Comparison of ENCODE assay signal across 24 cellular contexts in the genomic region with DNA sequence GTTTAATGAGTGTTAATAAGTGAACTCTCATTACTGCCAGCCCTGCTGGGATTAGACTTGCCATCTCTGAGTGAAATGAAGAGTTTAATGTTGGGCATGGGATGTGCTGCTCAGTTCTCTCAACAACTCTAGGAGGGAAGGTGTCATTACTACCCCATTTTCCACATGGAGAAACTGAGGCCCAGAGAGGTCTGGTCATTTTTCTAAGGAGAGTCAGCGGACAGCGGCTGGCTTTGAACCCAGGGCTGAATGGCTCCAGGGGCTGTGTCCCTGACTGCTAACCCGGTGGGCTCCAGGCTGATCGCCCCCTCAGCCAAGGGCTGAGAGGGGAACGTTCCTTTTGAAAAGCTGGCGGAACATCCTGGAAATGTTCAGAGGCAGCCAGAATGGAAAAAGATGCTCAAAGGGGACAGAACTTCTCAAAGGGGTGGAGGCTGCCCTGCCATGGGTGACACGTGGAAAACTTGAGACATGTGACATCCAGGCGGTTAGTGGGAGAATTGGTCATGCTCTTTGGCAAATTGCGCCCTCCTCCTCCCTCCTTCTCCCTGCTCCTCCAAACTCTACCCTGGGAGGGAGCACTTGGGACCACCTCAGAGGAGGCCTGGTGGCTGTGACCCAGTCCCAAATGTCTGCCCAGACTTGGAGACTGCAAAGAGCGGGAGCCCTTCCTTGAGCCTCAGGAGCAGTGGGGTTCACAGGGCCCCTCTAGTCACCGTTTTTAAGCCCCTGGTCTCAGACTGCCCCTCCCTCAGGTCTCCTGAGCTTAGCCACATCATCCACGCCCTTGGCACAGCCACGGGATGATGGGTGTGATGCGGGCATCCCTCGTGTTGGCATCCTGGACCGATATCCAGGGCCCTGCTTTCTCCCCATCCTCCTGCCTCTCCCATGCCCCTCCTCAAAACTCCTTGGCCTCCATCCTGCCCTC. TPM values are rescaled to one million over a fixed set of nuclear protein-coding genes. Genes with fewer than 3 reads are reported as not detected.
DNase-seq lines count a peak whose midpoint lies in the region; ATAC-seq, FAIRE-seq and TF ChIP-seq lines count a peak whose summit lies in the region.
"Had no signal": no experiment of that assay in that cellular context is flagged by ENCODE, and none has a peak within 500 bp of the region (broad histone marks: within the 10 kb centered on the region; RNA-seq: fewer than 3 reads in every experiment).

No MANE protein-coding gene starts in this region.

- no peak overlapping the region for H3K4me3 ChIP-seq in K562
- H3K4me3 ChIP-seq in hepatocyte: no peak overlapping the region
- no peak overlapping the region for H3K4me3 ChIP-seq in suprapubic skin
- no peak overlapping the region for H3K4me3 ChIP-seq in CD8-positive, alpha-beta T cell (ENCODE audit: low read depth, low read length)

- H3K4me2 ChIP-seq in K562 (ENCODE audit: insufficient read depth, low read length) (no peak overlapping the region), hepatocyte (no peak overlapping the region)

- no peaks in the 10 kb centered on the region for H3K9me1 ChIP-seq in K562 (ENCODE audit: control insufficient read depth, insufficient read depth, low read length)

- H3K27me3 ChIP-seq in K562 (ENCODE audit: control insufficient read depth in 2 of 2, insufficient read depth in 2 of 2, low read length in 2 of 2) (peaks cover 33 to 49% of the 10 kb centered on the region in 2 experiments), hepatocyte (no peaks in the 10 kb centered on the region), suprapubic skin (no peaks in the 10 kb centered on the region)
- H3K27me3 ChIP-seq in CD8-positive, alpha-beta T cell (ENCODE audit: insufficient read depth, low read length): no peaks in the 10 kb centered on the region

- H3K36me3 Mint-ChIP-seq in activated naive CD4-positive, alpha-beta T cell treated with anti-CD3 and anti-CD28 coated beads, Interleukin-2, amount 50 U/mL, for 72 hours: no peaks in the 10 kb centered on the region
- H3K36me3 Mint-ChIP-seq in osteocyte (ENCODE audit: unreplicated experiment): peaks cover 4% of the 10 kb centered on the region
- H3K36me3 Mint-ChIP-seq in CD8-positive, alpha-beta T cell: no peaks in the 10 kb centered on the region
- H3K36me3 Mint-ChIP-seq: activated naive CD4-positive, alpha-beta T cell treated with anti-CD3 and anti-CD28 coated beads, Interleukin-2, amount 50 U/mL, for 24 hours; CD4-positive, CD25-positive, alpha-beta regulatory T cell had no signal

- H3K9ac ChIP-seq in K562 (ENCODE audit: insufficient read depth in 1 of 2, low read depth in 2 of 2, low read length in 2 of 2): peak overlapping the region in 1 of 2 experiments; percentile 0; a peak in 1 of 4 replicates

- DNase-seq in activated naive CD4-positive, alpha-beta T cell treated with anti-CD3 and anti-CD28 coated beads, Interleukin-2, amount 50 U/mL, for 72 hours (ENCODE audit: low spot score in 2 of 2): no peak
- DNase-seq in activated naive CD4-positive, alpha-beta T cell (lab: John Stamatoyannopoulos, UW): no peak
- DNase-seq in K562 (ENCODE audit: extremely low read depth in 1 of 4, low spot score in 3 of 4) (peak in 1 of 4 experiments; percentile 58), hepatocyte (ENCODE audit: low spot score) (peak; percentile 8), suprapubic skin (ENCODE audit: low spot score in 2 of 2) (peak in 1 of 2 donors; percentile 91), erythroblast (lab: John Stamatoyannopoulos, UW) (no peak), osteocyte (ENCODE audit: extremely low spot score, unreplicated experiment) (no peak)
- no peak for DNase-seq in CD8-positive, alpha-beta T cell
- DNase-seq: ACHN; activated CD4-positive, alpha-beta T cell treated with anti-CD3 and anti-CD28 coated beads, Interleukin-2, amount 10 ng/mL, durations not matched to agents 24 days and 14 days; activated T-cell treated with anti-CD3 and anti-CD28 coated beads, Interleukin-2, amount 50 U/mL, for 4 hours; CD4-positive, CD25-positive, alpha-beta regulatory T cell; GDM1; H9; Kasumi-1; left colon; NCI-H1092 treated with DMSO at 0.1 percent for 48 hours; NCI-H2107; NCI-H524 treated with DMSO at 0.1 percent for 48 hours; stimulated activated naive CD4-positive, alpha-beta T cell had no signal

- in situ Hi-C loops in K562 (cut with MboI): no loop called here

- no peaks in the 10 kb centered on the region for H3K9me2 ChIP-seq in hepatocyte (replicated peaks; ENCODE audit: insufficient read depth)

- POLR2A ChIA-PET in K562 (lab: Yijun Ruan, JAX): interaction anchor here (0.7 to 1.6 kb wide), 7 partner anchors 8 to 58 kb away, joined by 3 to 11 read pairs (median 6); no protein-coding TSS in a partner anchor
- POLR2A ChIA-PET in CD8-positive, alpha-beta T cell (lab: Charles Lee): no interaction called here

- H2AFZ ChIP-seq in K562 (ENCODE audit: low read depth, low read length) (no peak overlapping the region), hepatocyte (no peak overlapping the region)

- no peak for TF ChIP-seq RAD21 in K562 (CRISPR knock-in tag; conservative IDR thresholded peaks at IDR 0.05 in 1 of 2, IDR thresholded peaks at IDR 0.05 in 1 of 2)

- 19% methylated on average over 16 of the region's 16 CpGs for WGBS in K562 (ENCODE audit: insufficient coverage, low coverage, missing lambda C conversion rate)
- whole genome bisulfite sequencing in hepatocyte (ENCODE audit: low lambda C conversion rate, missing lambda C conversion rate): 89% methylated on average over 16 of the region's 16 CpGs
- 57% methylated on average over 13 of the region's 16 CpGs for WGBS in suprapubic skin

- no peaks in the 10 kb centered on the region for H3K79me2 ChIP-seq in K562 (ENCODE audit: control insufficient read depth, insufficient read depth, low read length)
- no peaks in the 10 kb centered on the region for H3K79me2 ChIP-seq in hepatocyte

- peak; percentile 13 to 31 for ATAC-seq in activated naive CD4-positive, alpha-beta T cell treated with anti-CD3 and anti-CD28 coated beads, Interleukin-2, amount 50 U/mL, for 72 hours
- ATAC-seq in K562: peak; percentile 27
- no peak for ATAC-seq in CD8-positive, alpha-beta T cell
- ATAC-seq: activated T-cell treated with anti-CD3 and anti-CD28 coated beads, Interleukin-2, amount 50 U/mL, for 4 hours; left colon had no signal

- no peaks in the 10 kb centered on the region for H3K27me3 Mint-ChIP-seq in osteocyte (ENCODE audit: unreplicated experiment)
- H3K27me3 Mint-ChIP-seq in CD8-positive, alpha-beta T cell (ENCODE audit: low read depth): peaks cover 7% of the 10 kb centered on the region
- H3K27me3 Mint-ChIP-seq: activated CD4-positive, alpha-beta T cell treated with anti-CD3 and anti-CD28 coated beads, Interleukin-2, amount 10 ng/mL, durations not matched to agents 24 days and 14 days; activated naive CD4-positive, alpha-beta T cell treated with anti-CD3 and anti-CD28 coated beads, Interleukin-2, amount 50 U/mL, for 24 hours; brain had no signal

- TF ChIP-seq EP300 in K562 (IDR thresholded peaks at IDR 0.05; ENCODE audit: low read length) (no peak), suprapubic skin (IDR thresholded peaks at IDR 0.05) (no peak)

- H3K4me1 ChIP-seq in K562 (replicated peaks in 1 of 2; ENCODE audit: control insufficient read depth in 2 of 2, insufficient read depth in 2 of 2, low read length in 2 of 2) (peaks cover 0 to 18% of the 10 kb centered on the region in 2 experiments; a peak in 2 of 5 replicates), hepatocyte (ENCODE audit: insufficient read depth) (no peaks in the 10 kb centered on the region), suprapubic skin (peaks cover 6% of the 10 kb centered on the region)
- H3K4me1 ChIP-seq in CD8-positive, alpha-beta T cell (ENCODE audit: insufficient read depth, low read length): no peaks in the 10 kb centered on the region

- no TSS peak for BruUV-seq in K562 (replicated peaks; lab: Mats Ljungman, UMichigan)

- TF ChIP-seq POLR2A in K562 (conservative IDR thresholded peaks at IDR 0.05) (no peak), suprapubic skin (IDR thresholded peaks at IDR 0.05) (no peak), erythroblast (IDR thresholded peaks at IDR 0.05; ENCODE audit: low read length) (no peak)

- H3K9me3 Mint-ChIP-seq in activated naive CD4-positive, alpha-beta T cell treated with anti-CD3 and anti-CD28 coated beads, Interleukin-2, amount 50 U/mL, for 72 hours: no peaks in the 10 kb centered on the region
- no peaks in the 10 kb centered on the region for H3K9me3 Mint-ChIP-seq in osteocyte (ENCODE audit: unreplicated experiment)
- no peaks in the 10 kb centered on the region for H3K9me3 Mint-ChIP-seq in CD8-positive, alpha-beta T cell
- H3K9me3 Mint-ChIP-seq: activated CD4-positive, alpha-beta T cell treated with anti-CD3 and anti-CD28 coated beads, Interleukin-2, amount 10 ng/mL, durations not matched to agents 24 days and 14 days; activated naive CD4-positive, alpha-beta T cell treated with anti-CD3 and anti-CD28 coated beads, Interleukin-2, amount 50 U/mL, for 24 hours; activated T-cell treated with anti-CD3 and anti-CD28 coated beads, Interleukin-2, amount 50 U/mL, for 4 hours; brain; CD4-positive, CD25-positive, alpha-beta regulatory T cell; H9 had no signal

- no peak for TF ChIP-seq CTCF in K562 (IDR thresholded peaks at IDR 0.05 in 2 of 3, conservative IDR thresholded peaks at IDR 0.05 in 1 of 3; ENCODE audit: insufficient read depth in 2 of 3, low read depth in 1 of 3, low read length in 3 of 3)
- TF ChIP-seq CTCF in hepatocyte (IDR thresholded peaks at IDR 0.05; ENCODE audit: poor library complexity): no peak
- no peak for TF ChIP-seq CTCF in suprapubic skin (IDR thresholded peaks at IDR 0.05)
- no peak for TF ChIP-seq CTCF in osteocyte (IDR thresholded peaks at IDR 0.05)
- no peak for TF ChIP-seq CTCF in CD8-positive, alpha-beta T cell (IDR thresholded peaks at IDR 0.05)

- H3K36me3 ChIP-seq in K562 (ENCODE audit: control insufficient read depth, insufficient read depth, low read length) (no peaks in the 10 kb centered on the region), hepatocyte (replicated peaks; ENCODE audit: insufficient read depth, low read depth) (no peaks in the 10 kb centered on the region), suprapubic skin (no peaks in the 10 kb centered on the region)
- no peaks in the 10 kb centered on the region for H3K36me3 ChIP-seq in CD8-positive, alpha-beta T cell (ENCODE audit: insufficient read depth, low read length)

- no peak for FAIRE-seq in K562 (lab: Jason Lieb, UNC)
- FAIRE-seq: colon, frontal cortex had no signal

- H3K27ac ChIP-seq in K562 (ENCODE audit: extremely low read depth, low read depth, low read length): no peak overlapping the region
- H3K27ac ChIP-seq in hepatocyte: no peak overlapping the region
- H3K27ac ChIP-seq in suprapubic skin: peak overlapping the region; percentile 66
- H3K27ac ChIP-seq in CD8-positive, alpha-beta T cell (ENCODE audit: low read depth, low read length): no peak overlapping the region

- no peaks in the 10 kb centered on the region for H4K20me1 ChIP-seq in K562 (replicated peaks; ENCODE audit: control insufficient read depth, insufficient read depth, low read length)
- no peaks in the 10 kb centered on the region for H4K20me1 ChIP-seq in hepatocyte (ENCODE audit: insufficient read depth, poor library complexity, severe bottlenecking)

- intact Hi-C loops in K562 (cut with micrococcal nuclease): no loop called here
- intact Hi-C loops in CD8-positive, alpha-beta T cell (cut with DNase I, micrococcal nuclease): no loop called here

- no peak overlapping the region for H3K4me3 Mint-ChIP-seq in osteocyte (ENCODE audit: unreplicated experiment)
- no peak overlapping the region for H3K4me3 Mint-ChIP-seq in CD8-positive, alpha-beta T cell
- H3K4me3 Mint-ChIP-seq: activated CD4-positive, alpha-beta T cell treated with anti-CD3 and anti-CD28 coated beads, Interleukin-2, amount 10 ng/mL, durations not matched to agents 24 days and 14 days; activated naive CD4-positive, alpha-beta T cell treated with anti-CD3 and anti-CD28 coated beads, Interleukin-2, amount 50 U/mL, for 24 hours; activated T-cell treated with anti-CD3 and anti-CD28 coated beads, Interleukin-2, amount 50 U/mL, for 4 hours; brain; CD4-positive, CD25-positive, alpha-beta regulatory T cell; H9 had no signal

- H3K9me3 ChIP-seq in K562 (replicated peaks; ENCODE audit: control insufficient read depth, insufficient read depth, low read depth, low read length): no peaks in the 10 kb centered on the region
- no peaks in the 10 kb centered on the region for H3K9me3 ChIP-seq in hepatocyte (ENCODE audit: low read depth)
- no peaks in the 10 kb centered on the region for H3K9me3 ChIP-seq in suprapubic skin
- H3K9me3 ChIP-seq in CD8-positive, alpha-beta T cell (ENCODE audit: low read length): no peaks in the 10 kb centered on the region

- H3K4me1 Mint-ChIP-seq in osteocyte (ENCODE audit: unreplicated experiment): no peaks in the 10 kb centered on the region
- no peaks in the 10 kb centered on the region for H3K4me1 Mint-ChIP-seq in CD8-positive, alpha-beta T cell (ENCODE audit: low read depth)
- H3K4me1 Mint-ChIP-seq: activated CD4-positive, alpha-beta T cell treated with anti-CD3 and anti-CD28 coated beads, Interleukin-2, amount 10 ng/mL, durations not matched to agents 24 days and 14 days; activated naive CD4-positive, alpha-beta T cell treated with anti-CD3 and anti-CD28 coated beads, Interleukin-2, amount 50 U/mL, for 24 hours; brain; CD4-positive, CD25-positive, alpha-beta regulatory T cell; H9 had no signal

- CTCF ChIA-PET in K562 (lab: Yijun Ruan, JAX; ENCODE audit: low intra/inter-chr PET ratio): no interaction called here
- CTCF ChIA-PET in CD8-positive, alpha-beta T cell (lab: Charles Lee): interaction anchor here (1.9 kb wide), 1 partner anchor 9 kb away, joined by 3 read pairs; no protein-coding TSS in a partner anchor

- H3K27ac Mint-ChIP-seq in activated naive CD4-positive, alpha-beta T cell treated with anti-CD3 and anti-CD28 coated beads, Interleukin-2, amount 50 U/mL, for 72 hours: no peak overlapping the region
- no peak overlapping the region for H3K27ac Mint-ChIP-seq in osteocyte (ENCODE audit: unreplicated experiment)
- H3K27ac Mint-ChIP-seq in CD8-positive, alpha-beta T cell: no peak overlapping the region
- H3K27ac Mint-ChIP-seq: activated CD4-positive, alpha-beta T cell treated with anti-CD3 and anti-CD28 coated beads, Interleukin-2, amount 10 ng/mL, durations not matched to agents 24 days and 14 days; activated naive CD4-positive, alpha-beta T cell treated with anti-CD3 and anti-CD28 coated beads, Interleukin-2, amount 50 U/mL, for 24 hours; CD4-positive, CD25-positive, alpha-beta regulatory T cell had no signal

RNA-seq across cellular contexts. Expression of gene DNM1, which starts 28.7 kb away (rescaled TPM):
- 1 to 10 TPM; 1.6 to 5.1 TPM for total RNA-seq in activated naive CD4-positive, alpha-beta T cell treated with anti-CD3 and anti-CD28 coated beads, Interleukin-2, amount 50 U/mL, for 72 hours
- 88.0 and 181 TPM in 2 replicates for total RNA-seq in K562 (2011; cell fraction: chromatin; rRNA removed; ENCODE audit: low replicate concordance)
- 88.4 and 99.1 TPM in 2 replicates for total RNA-seq in K562 (2011; cell fraction: nucleolus; rRNA removed)
- 92.3 and 124 TPM in 2 replicates for total RNA-seq in K562 (2011; cell fraction: nucleoplasm; rRNA removed)
- 6.6 and 7.9 TPM in 2 replicates for total RNA-seq in K562 (2014; rRNA removed)
- 4.5 and 5.2 TPM in 2 replicates for total RNA-seq in K562 (2014; rRNA removed; fragmentation: Illumina TruSeq; extraction: Trizol)
- total RNA-seq in K562 (2015; rRNA removed; fragmentation: Illumina TruSeq; extraction: Trizol): 8.4 and 9.1 TPM in 2 replicates
- total RNA-seq in K562 (2021): 20.7 and 23.1 TPM in 2 replicates
- polyA plus RNA-seq in K562 (2011; rRNA removed): 9.5 and 33.1 TPM in 2 replicates
- polyA plus RNA-seq in K562 (2011; cell fraction: cytosol; rRNA removed): 7.7 and 11.1 TPM in 2 replicates
- polyA plus RNA-seq in K562 (2011; cell fraction: nucleus; rRNA removed): 108 and 126 TPM in 2 replicates
- polyA plus RNA-seq in K562 (2012): 15.9 and 25.7 TPM in 2 replicates
- polyA plus RNA-seq in K562 (2014; fragmentation: Illumina TruSeq; extraction: Trizol): 10.0 and 15.5 TPM in 2 replicates
- under 1 TPM; 0.39 to 0.58 TPM for polyA plus RNA-seq in K562 (2014; fragmentation: Nextera tagmentation; extraction: Ambion mirVana)
- 17.6 TPM in 2 replicates for polyA plus RNA-seq in K562 (2014; rRNA removed)
- 19.1 and 29.6 TPM in 2 replicates for polyA minus RNA-seq in K562 (2011; rRNA and poly(A)+ RNA removed)
- 6.7 and 22.4 TPM in 2 replicates for polyA minus RNA-seq in K562 (2011; cell fraction: cytosol; rRNA and poly(A)+ RNA removed)
- polyA minus RNA-seq in K562 (2011; cell fraction: nucleus; rRNA and poly(A)+ RNA removed): 55.2 and 137 TPM in 2 replicates
- total RNA-seq in hepatocyte: 13.4 and 14.4 TPM in 2 replicates
- 37.2 and 40.6 TPM in 2 replicates for polyA plus RNA-seq in hepatocyte
- total RNA-seq in suprapubic skin: 10 to 100 TPM in 2 of 4 donors, 1 to 10 TPM in 2; 4.3 to 18.9 (median 10.1) TPM
- 40.2 and 45.4 TPM in 2 replicates for total RNA-seq in osteocyte
- 1 to 10 TPM; 1.4 to 1.5 TPM for total RNA-seq in CD8-positive, alpha-beta T cell
- polyA plus RNA-seq: CD4-positive, CD25-positive, alpha-beta regulatory T cell had no signal

RNA-seq across cellular contexts. Expression of gene CIZ1, which starts 40.5 kb away (rescaled TPM):
- total RNA-seq in activated naive CD4-positive, alpha-beta T cell treated with anti-CD3 and anti-CD28 coated beads, Interleukin-2, amount 50 U/mL, for 72 hours: 100 to 1,000 TPM in 1 of 2 donors, 10 to 100 TPM in 1; 60.1 to 111 TPM
- total RNA-seq in K562 (2011; cell fraction: chromatin; rRNA removed; ENCODE audit: low replicate concordance): 263 and 434 TPM in 2 replicates
- 204 and 208 TPM in 2 replicates for total RNA-seq in K562 (2011; cell fraction: nucleolus; rRNA removed)
- 222 and 230 TPM in 2 replicates for total RNA-seq in K562 (2011; cell fraction: nucleoplasm; rRNA removed)
- total RNA-seq in K562 (2014; rRNA removed) (127 and 164 TPM in 2 replicates), K562 (2014; rRNA removed; fragmentation: Illumina TruSeq; extraction: Trizol) (55.4 and 57.1 TPM in 2 replicates), K562 (2015; rRNA removed; fragmentation: Illumina TruSeq; extraction: Trizol) (83.7 and 87.8 TPM in 2 replicates), K562 (2021) (329 and 330 TPM in 2 replicates), hepatocyte (31.0 and 31.1 TPM in 2 replicates), suprapubic skin (100 to 1,000 TPM in 3 of 4 donors, 10 to 100 TPM in 1; 86.7 to 136 (median 115) TPM), osteocyte (147 and 170 TPM in 2 replicates)
- polyA plus RNA-seq in K562 (2011; rRNA removed) (82.1 and 168 TPM in 2 replicates), K562 (2014; fragmentation: Illumina TruSeq; extraction: Trizol) (244 and 291 TPM in 2 replicates), K562 (2014; fragmentation: Nextera tagmentation; extraction: Ambion mirVana) (10 to 100 TPM in 1 of 2 experiments, 1 to 10 TPM in 1; 6.6 to 12.6 TPM), K562 (2014; rRNA removed) (161 and 175 TPM in 2 replicates), hepatocyte (85.6 and 91.0 TPM in 2 replicates)
- polyA plus RNA-seq in K562 (2011; cell fraction: cytosol; rRNA removed): 139 and 188 TPM in 2 replicates
- 284 and 400 TPM in 2 replicates for polyA plus RNA-seq in K562 (2011; cell fraction: nucleus; rRNA removed)
- polyA plus RNA-seq in K562 (2012): 220 and 374 TPM in 2 replicates
- 76.1 and 76.4 TPM in 2 replicates for polyA minus RNA-seq in K562 (2011; rRNA and poly(A)+ RNA removed)
- 115 and 157 TPM in 2 replicates for polyA minus RNA-seq in K562 (2011; cell fraction: cytosol; rRNA and poly(A)+ RNA removed)
- 42.3 and 58.8 TPM in 2 replicates for polyA minus RNA-seq in K562 (2011; cell fraction: nucleus; rRNA and poly(A)+ RNA removed)
- total RNA-seq in CD8-positive, alpha-beta T cell: 100 to 1,000 TPM; 109 to 116 TPM

RNA-seq across cellular contexts. Expression of gene GOLGA2, which starts 43.9 kb away (rescaled TPM):
- 10 to 100 TPM; 46.2 to 54.3 TPM for total RNA-seq in activated naive CD4-positive, alpha-beta T cell treated with anti-CD3 and anti-CD28 coated beads, Interleukin-2, amount 50 U/mL, for 72 hours
- total RNA-seq in K562 (2011; cell fraction: chromatin; rRNA removed; ENCODE audit: low replicate concordance): 623 and 716 TPM in 2 replicates
- total RNA-seq in K562 (2011; cell fraction: nucleolus; rRNA removed): 264 and 268 TPM in 2 replicates
- total RNA-seq in K562 (2011; cell fraction: nucleoplasm; rRNA removed): 448 and 517 TPM in 2 replicates
- total RNA-seq in K562 (2014; rRNA removed) (101 and 116 TPM in 2 replicates), K562 (2014; rRNA removed; fragmentation: Illumina TruSeq; extraction: Trizol) (70.7 and 80.5 TPM in 2 replicates), K562 (2015; rRNA removed; fragmentation: Illumina TruSeq; extraction: Trizol) (69.2 and 75.1 TPM in 2 replicates), K562 (2021) (91.3 and 109 TPM in 2 replicates), hepatocyte (76.4 and 79.9 TPM in 2 replicates), suprapubic skin (100 to 1,000 TPM in 2 of 4 donors, 10 to 100 TPM in 2; 83.5 to 131 (median 99.0) TPM), osteocyte (176 and 184 TPM in 2 replicates)
- polyA plus RNA-seq in K562 (2011; rRNA removed) (76.0 and 137 TPM in 2 replicates), K562 (2014; fragmentation: Illumina TruSeq; extraction: Trizol) (117 and 122 TPM in 2 replicates), K562 (2014; fragmentation: Nextera tagmentation; extraction: Ambion mirVana) (10 to 100 TPM; 15.7 to 21.9 TPM), K562 (2014; rRNA removed) (98.1 and 138 TPM in 2 replicates), hepatocyte (37.6 and 59.2 TPM in 2 replicates)
- polyA plus RNA-seq in K562 (2011; cell fraction: cytosol; rRNA removed): 48.9 and 79.1 TPM in 2 replicates
- 143 and 177 TPM in 2 replicates for polyA plus RNA-seq in K562 (2011; cell fraction: nucleus; rRNA removed)
- 75.8 and 115 TPM in 2 replicates for polyA plus RNA-seq in K562 (2012)
- 69.9 and 111 TPM in 2 replicates for polyA minus RNA-seq in K562 (2011; rRNA and poly(A)+ RNA removed)
- polyA minus RNA-seq in K562 (2011; cell fraction: cytosol; rRNA and poly(A)+ RNA removed): 40.1 and 56.7 TPM in 2 replicates
- polyA minus RNA-seq in K562 (2011; cell fraction: nucleus; rRNA and poly(A)+ RNA removed): 86.6 and 165 TPM in 2 replicates
- 10 to 100 TPM; 49.9 to 59.0 TPM for total RNA-seq in CD8-positive, alpha-beta T cell

RNA-seq across cellular contexts. Expression of gene SWI5, which starts 44.2 kb away (rescaled TPM):
- total RNA-seq in activated naive CD4-positive, alpha-beta T cell treated with anti-CD3 and anti-CD28 coated beads, Interleukin-2, amount 50 U/mL, for 72 hours: 10 to 100 TPM; 15.6 to 16.9 TPM
- 31.0 and 60.5 TPM in 2 replicates for total RNA-seq in K562 (2011; cell fraction: chromatin; rRNA removed; ENCODE audit: low replicate concordance)
- total RNA-seq in K562 (2011; cell fraction: nucleolus; rRNA removed): 37.1 and 42.7 TPM in 2 replicates
- 33.4 and 47.4 TPM in 2 replicates for total RNA-seq in K562 (2011; cell fraction: nucleoplasm; rRNA removed)
- total RNA-seq in K562 (2014; rRNA removed) (105 and 106 TPM in 2 replicates), K562 (2014; rRNA removed; fragmentation: Illumina TruSeq; extraction: Trizol) (82.6 and 86.7 TPM in 2 replicates), K562 (2015; rRNA removed; fragmentation: Illumina TruSeq; extraction: Trizol) (93.9 and 94.3 TPM in 2 replicates), K562 (2021) (72.3 and 77.3 TPM in 2 replicates), hepatocyte (29.0 and 33.0 TPM in 2 replicates), suprapubic skin (10 to 100 TPM; 21.1 to 35.3 (median 22.2) TPM), osteocyte (24.7 and 26.4 TPM in 2 replicates)
- polyA plus RNA-seq in K562 (2011; rRNA removed) (121 and 145 TPM in 2 replicates), K562 (2014; fragmentation: Illumina TruSeq; extraction: Trizol) (95.9 and 104 TPM in 2 replicates), K562 (2014; fragmentation: Nextera tagmentation; extraction: Ambion mirVana) (100 to 1,000 TPM in 1 of 2 experiments, 10 to 100 TPM in 1; 62.8 to 133 TPM), K562 (2014; rRNA removed) (121 and 141 TPM in 2 replicates), hepatocyte (55.7 and 58.4 TPM in 2 replicates)
- polyA plus RNA-seq in K562 (2011; cell fraction: cytosol; rRNA removed): 151 and 164 TPM in 2 replicates
- polyA plus RNA-seq in K562 (2011; cell fraction: nucleus; rRNA removed): 39.9 and 61.7 TPM in 2 replicates
- polyA plus RNA-seq in K562 (2012): 91.8 and 104 TPM in 2 replicates
- 51.5 and 51.7 TPM in 2 replicates for polyA minus RNA-seq in K562 (2011; rRNA and poly(A)+ RNA removed)
- polyA minus RNA-seq in K562 (2011; cell fraction: cytosol; rRNA and poly(A)+ RNA removed): 22.0 and 22.2 TPM in 2 replicates
- 11.6 and 14.9 TPM in 2 replicates for polyA minus RNA-seq in K562 (2011; cell fraction: nucleus; rRNA and poly(A)+ RNA removed)
- total RNA-seq in CD8-positive, alpha-beta T cell: 1 to 10 TPM; 3.5 to 4.3 TPM
